Comparison of ENCODE assay signal across 20 cellular contexts in the genomic region with DNA sequence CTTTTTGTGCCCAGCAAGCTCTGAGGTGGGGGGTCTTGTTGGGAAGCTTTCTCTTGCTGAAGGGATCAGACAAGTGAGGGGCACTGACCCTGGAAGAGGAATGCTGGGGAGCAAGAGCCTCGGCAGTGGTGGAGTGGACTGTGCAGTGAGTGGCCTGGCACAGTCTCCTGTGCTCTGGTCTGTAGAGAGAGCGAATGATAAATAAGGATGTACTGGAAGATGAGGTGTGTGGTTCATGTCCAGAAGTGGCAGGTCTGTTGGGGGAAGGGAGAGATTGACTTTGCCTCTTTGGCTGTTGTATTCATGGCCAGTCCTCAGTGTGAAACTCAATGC. TPM values are rescaled to one million over a fixed set of nuclear protein-coding genes. Genes with fewer than 3 reads are reported as not detected.
DNase-seq lines count a peak whose midpoint lies in the region; ATAC-seq, FAIRE-seq and TF ChIP-seq lines count a peak whose summit lies in the region.
"Had no signal": no experiment of that assay in that cellular context is flagged by ENCODE, and none has a peak within 500 bp of the region (broad histone marks: within the 10 kb centered on the region; RNA-seq: fewer than 3 reads in every experiment).

No MANE protein-coding gene starts in this region.

- H3K9me3 ChIP-seq in left ventricle myocardium inferior (replicated peaks) (no peaks in the 10 kb centered on the region), right cardiac atrium (ENCODE audit: control insufficient read depth, low read length) (no peaks in the 10 kb centered on the region), keratinocyte (ENCODE audit: control insufficient read depth, low read depth, low read length) (no peaks in the 10 kb centered on the region), upper lobe of right lung (no peaks in the 10 kb centered on the region)
- no peaks in the 10 kb centered on the region for H3K9me3 ChIP-seq in effector memory CD4-positive, alpha-beta T cell (ENCODE audit: control insufficient read depth, low read length)
- H3K9me3 ChIP-seq: esophagus muscularis mucosa, HAP-1 had no signal

- H3K9me3 Mint-ChIP-seq in activated T-helper 17 cell treated with anti-CD3 and anti-CD28 coated beads, Interleukin-2, amount 50 U/mL, for 72 hours: no peaks in the 10 kb centered on the region
- H3K9me3 Mint-ChIP-seq: activated CD4-positive, alpha-beta T cell treated with anti-CD3 and anti-CD28 coated beads, Interleukin-2, amount 10 ng/mL, durations not matched to agents 7 days and 5 days had no signal

- H3K27me3 ChIP-seq in left ventricle myocardium inferior (ENCODE audit: low read depth): no peaks in the 10 kb centered on the region
- H3K27me3 ChIP-seq in right cardiac atrium (ENCODE audit: control insufficient read depth, insufficient read depth): no peaks in the 10 kb centered on the region
- H3K27me3 ChIP-seq in keratinocyte (ENCODE audit: control insufficient read depth, extremely low read depth, insufficient read depth, low read length): no peaks in the 10 kb centered on the region
- H3K27me3 ChIP-seq in upper lobe of right lung: no peaks in the 10 kb centered on the region
- H3K27me3 ChIP-seq in effector memory CD4-positive, alpha-beta T cell (replicated peaks; ENCODE audit: control insufficient read depth, insufficient read depth, low read length, poor library complexity, severe bottlenecking): no peaks in the 10 kb centered on the region
- H3K27me3 ChIP-seq: esophagus muscularis mucosa had no signal

- H3K4me1 ChIP-seq in left ventricle myocardium inferior (peaks cover 25% of the 10 kb centered on the region), right cardiac atrium (ENCODE audit: control insufficient read depth, insufficient read depth, low read length) (peaks cover 5% of the 10 kb centered on the region), keratinocyte (ENCODE audit: control insufficient read depth, extremely low read depth, insufficient read depth, low read length) (peaks cover 37% of the 10 kb centered on the region), upper lobe of right lung (peaks cover 10% of the 10 kb centered on the region)
- H3K4me1 ChIP-seq in effector memory CD4-positive, alpha-beta T cell (ENCODE audit: control insufficient read depth, insufficient read depth, low read length, poor library complexity, severe bottlenecking): peaks cover 8% of the 10 kb centered on the region

- H3K36me3 Mint-ChIP-seq in activated T-helper 17 cell treated with anti-CD3 and anti-CD28 coated beads, Interleukin-2, amount 50 U/mL, for 72 hours (ENCODE audit: low read depth): no peaks in the 10 kb centered on the region

- H3K9ac ChIP-seq in keratinocyte (ENCODE audit: control insufficient read depth, extremely low read depth, insufficient read depth, low read length): no peak overlapping the region

- H3K36me3 ChIP-seq in left ventricle myocardium inferior (no peaks in the 10 kb centered on the region), keratinocyte (ENCODE audit: control insufficient read depth in 2 of 2, extremely low read depth in 1 of 2, insufficient read depth in 2 of 2, low read length in 2 of 2) (no peaks in the 10 kb centered on the region), upper lobe of right lung (no peaks in the 10 kb centered on the region)
- H3K36me3 ChIP-seq in effector memory CD4-positive, alpha-beta T cell (ENCODE audit: control insufficient read depth, insufficient read depth, low read length): no peaks in the 10 kb centered on the region
- H3K36me3 ChIP-seq: esophagus muscularis mucosa, HAP-1 had no signal

- no peaks in the 10 kb centered on the region for H3K9me1 ChIP-seq in keratinocyte (ENCODE audit: control insufficient read depth, extremely low read depth, insufficient read depth, low read length)

- H3K4me3 ChIP-seq in left ventricle myocardium inferior (no peak overlapping the region), right cardiac atrium (ENCODE audit: low read length) (no peak overlapping the region), keratinocyte (ENCODE audit: control insufficient read depth in 2 of 3, extremely low read depth in 1 of 3, insufficient read depth in 2 of 3, low read depth in 1 of 3, low read length in 3 of 3) (no peak overlapping the region), upper lobe of right lung (no peak overlapping the region)
- H3K4me3 ChIP-seq in effector memory CD4-positive, alpha-beta T cell (ENCODE audit: insufficient read depth, low read depth, low read length, poor library complexity, severe bottlenecking): no peak overlapping the region
- H3K4me3 ChIP-seq: esophagus muscularis mucosa, HAP-1 had no signal

- ATAC-seq in right cardiac atrium: no peak
- ATAC-seq in activated T-helper 17 cell treated with anti-CD3 and anti-CD28 coated beads, Interleukin-2, amount 50 U/mL, for 72 hours (replicated peaks): no peak
- ATAC-seq in upper lobe of right lung: no peak

- dilution Hi-C loops in keratinocyte (cut with MboI; ENCODE audit: extremely low pct_ligation_motif_present, low sequenced_read_pairs): no loop called here

- H4K20me1 ChIP-seq in keratinocyte (ENCODE audit: control insufficient read depth, extremely low read depth, insufficient read depth, low read length): no peaks in the 10 kb centered on the region

- H3K27ac ChIP-seq in left ventricle myocardium inferior (replicated peaks) (peak overlapping the region; percentile 48), right cardiac atrium (ENCODE audit: low read length) (no peak overlapping the region), keratinocyte (ENCODE audit: control insufficient read depth, insufficient read depth, low read length) (peak overlapping the region; percentile 63), upper lobe of right lung (no peak overlapping the region)
- H3K27ac ChIP-seq in effector memory CD4-positive, alpha-beta T cell (ENCODE audit: insufficient read depth, low read length, poor library complexity, severe bottlenecking): no peak overlapping the region

- H3K27me3 Mint-ChIP-seq in activated T-helper 17 cell treated with anti-CD3 and anti-CD28 coated beads, Interleukin-2, amount 50 U/mL, for 72 hours: no peaks in the 10 kb centered on the region
- H3K27me3 Mint-ChIP-seq: activated CD4-positive, alpha-beta T cell treated with anti-CD3 and anti-CD28 coated beads, Interleukin-2, amount 10 ng/mL, durations not matched to agents 7 days and 5 days had no signal

- peak overlapping the region; percentile 42 for H3K4me2 ChIP-seq in keratinocyte (ENCODE audit: control insufficient read depth, extremely low read depth, insufficient read depth, low read depth, low read length)

- intact Hi-C loops in left ventricle myocardium inferior (cut with micrococcal nuclease): no loop called here
- intact Hi-C loops in right cardiac atrium (cut with DNase I): no loop called here
- intact Hi-C loops in upper lobe of right lung (cut with DNase I): no loop called here

- TF ChIP-seq CTCF in left ventricle myocardium inferior (IDR thresholded peaks at IDR 0.05; ENCODE audit: borderline replicate concordance) (no peak), keratinocyte (optimal IDR thresholded peaks at IDR 0.05 in 1 of 3, IDR thresholded peaks at IDR 0.05 in 1 of 3, conservative IDR thresholded peaks at IDR 0.05 in 1 of 3; ENCODE audit: extremely low read depth in 1 of 3, insufficient read depth in 2 of 3, low read length in 3 of 3) (no peak), upper lobe of right lung (IDR thresholded peaks at IDR 0.05) (no peak)

- no peaks in the 10 kb centered on the region for H3K79me2 ChIP-seq in keratinocyte (ENCODE audit: control insufficient read depth, insufficient read depth, low read length)

- 95% methylated on average over 2 of the region's 2 CpGs for WGBS in right cardiac atrium

- peak overlapping the region; percentile 4 for H3K27ac Mint-ChIP-seq in activated T-helper 17 cell treated with anti-CD3 and anti-CD28 coated beads, Interleukin-2, amount 50 U/mL, for 72 hours
- H3K27ac Mint-ChIP-seq: activated CD4-positive, alpha-beta T cell treated with anti-CD3 and anti-CD28 coated beads, Interleukin-2, amount 10 ng/mL, durations not matched to agents 7 days and 5 days had no signal

- H3K4me3 Mint-ChIP-seq in activated T-helper 17 cell treated with anti-CD3 and anti-CD28 coated beads, Interleukin-2, amount 50 U/mL, for 72 hours: peak overlapping the region; percentile 25
- H3K4me3 Mint-ChIP-seq: activated CD4-positive, alpha-beta T cell treated with anti-CD3 and anti-CD28 coated beads, Interleukin-2, amount 10 ng/mL, durations not matched to agents 7 days and 5 days had no signal

- FAIRE-seq in keratinocyte (lab: Jason Lieb, UNC): no peak

- peaks cover 51% of the 10 kb centered on the region for H3K4me1 Mint-ChIP-seq in activated T-helper 17 cell treated with anti-CD3 and anti-CD28 coated beads, Interleukin-2, amount 50 U/mL, for 72 hours

- DNase-seq in left ventricle myocardium inferior (no peak), right cardiac atrium (no peak), keratinocyte (ENCODE audit: low read depth, low spot score) (no peak), upper lobe of right lung (peak; percentile 22), NCI-H69 (lab: John Stamatoyannopoulos, UW) (no peak)
- no peak for DNase-seq in effector memory CD4-positive, alpha-beta T cell
- no peak for DNase-seq in effector CD4-positive, alpha-beta T cell
- DNase-seq: activated CD4-positive, alpha-beta T cell treated with anti-CD3 and anti-CD28 coated beads, Interleukin-2, amount 10 ng/mL, durations not matched to agents 7 days and 5 days; activated CD8-positive, alpha-beta memory T cell treated with anti-CD3 and anti-CD28 coated beads, Interleukin-2, amount 50 U/mL, for 48 hours; amygdala; central memory CD4-positive, alpha-beta T cell; DMS 273 treated with DMSO at 0.1 percent for 48 hours; midbrain; MM.1S; NCI-H1436; NCI-H524 treated with DMSO at 0.1 percent for 48 hours; SIG-M5 had no signal

- peak overlapping the region; percentile 34 for H2AFZ ChIP-seq in keratinocyte (ENCODE audit: control insufficient read depth, low read length)

RNA-seq across cellular contexts. Expression of gene SLC20A1, which starts 5.3 kb away (rescaled TPM):
- total RNA-seq in left ventricle myocardium inferior (10.5 TPM), right cardiac atrium (10 to 100 TPM; 14.2 to 24.2 (median 15.6) TPM), upper lobe of right lung (59.4 TPM)
- polyA plus RNA-seq in right cardiac atrium (8.6 TPM), keratinocyte (148 to 415 TPM (median 265 TPM) in 3 replicates)
- 100 to 1,000 TPM in 1 of 2 donors, 10 to 100 TPM in 1; 77.3 to 124 TPM for total RNA-seq in activated T-helper 17 cell treated with anti-CD3 and anti-CD28 coated beads, Interleukin-2, amount 50 U/mL, for 72 hours
- polyA plus RNA-seq in keratinocyte (2011; ENCODE audit: low read depth): 105 TPM
- polyA plus RNA-seq in keratinocyte (2011; cell fraction: cytosol; rRNA removed): 121 and 155 TPM in 2 replicates
- polyA plus RNA-seq in keratinocyte (2011; cell fraction: nucleus; rRNA removed): 666 and 718 TPM in 2 replicates
- polyA plus RNA-seq in keratinocyte (2012; ENCODE audit: low replicate concordance): 146 and 277 TPM in 2 replicates
- polyA minus RNA-seq in keratinocyte: 165 to 429 TPM (median 221 TPM) in 3 replicates
- polyA minus RNA-seq in keratinocyte (2011; cell fraction: cytosol; rRNA and poly(A)+ RNA removed): 131 TPM
- polyA minus RNA-seq in keratinocyte (2011; cell fraction: nucleus; rRNA and poly(A)+ RNA removed): 344 and 723 TPM in 2 replicates

RNA-seq across cellular contexts. Expression of gene CHCHD5, which starts 56.0 kb away (rescaled TPM):
- total RNA-seq in left ventricle myocardium inferior (19.2 TPM), right cardiac atrium (10 to 100 TPM; 26.5 to 31.2 (median 29.6) TPM), upper lobe of right lung (23.9 TPM)
- polyA plus RNA-seq in right cardiac atrium (37.2 TPM), keratinocyte (17.6 to 30.1 TPM (median 17.9 TPM) in 3 replicates)
- 10 to 100 TPM; 25.2 to 28.9 TPM for total RNA-seq in activated T-helper 17 cell treated with anti-CD3 and anti-CD28 coated beads, Interleukin-2, amount 50 U/mL, for 72 hours
- 7.3 TPM for polyA plus RNA-seq in keratinocyte (2011; ENCODE audit: low read depth)
- polyA plus RNA-seq in keratinocyte (2011; cell fraction: cytosol; rRNA removed): 9.9 and 27.7 TPM in 2 replicates
- polyA plus RNA-seq in keratinocyte (2011; cell fraction: nucleus; rRNA removed): 7.4 TPM in 2 replicates
- 32.9 and 59.8 TPM in 2 replicates for polyA plus RNA-seq in keratinocyte (2012; ENCODE audit: low replicate concordance)
- polyA minus RNA-seq in keratinocyte: 6.6 to 46.2 TPM (median 8.2 TPM) in 3 replicates
- polyA minus RNA-seq in keratinocyte (2011; cell fraction: cytosol; rRNA and poly(A)+ RNA removed): 14.8 TPM
- polyA minus RNA-seq in keratinocyte (2011; cell fraction: nucleus; rRNA and poly(A)+ RNA removed): 0.84 and 3.3 TPM in 2 replicates

Comparison
In these comparisons a context has a peak if more than half of its experiments do, and no peak if none do; other contexts are left out.
1. H3K27ac ChIP-seq: peak in left ventricle myocardium inferior (single experiment) and keratinocyte (single experiment); none in right cardiac atrium (single experiment), upper lobe of right lung (single experiment) and effector memory CD4-positive, alpha-beta T cell (single experiment).